14 cellular contexts compared by ENCODE assay signal in the genomic region with DNA sequence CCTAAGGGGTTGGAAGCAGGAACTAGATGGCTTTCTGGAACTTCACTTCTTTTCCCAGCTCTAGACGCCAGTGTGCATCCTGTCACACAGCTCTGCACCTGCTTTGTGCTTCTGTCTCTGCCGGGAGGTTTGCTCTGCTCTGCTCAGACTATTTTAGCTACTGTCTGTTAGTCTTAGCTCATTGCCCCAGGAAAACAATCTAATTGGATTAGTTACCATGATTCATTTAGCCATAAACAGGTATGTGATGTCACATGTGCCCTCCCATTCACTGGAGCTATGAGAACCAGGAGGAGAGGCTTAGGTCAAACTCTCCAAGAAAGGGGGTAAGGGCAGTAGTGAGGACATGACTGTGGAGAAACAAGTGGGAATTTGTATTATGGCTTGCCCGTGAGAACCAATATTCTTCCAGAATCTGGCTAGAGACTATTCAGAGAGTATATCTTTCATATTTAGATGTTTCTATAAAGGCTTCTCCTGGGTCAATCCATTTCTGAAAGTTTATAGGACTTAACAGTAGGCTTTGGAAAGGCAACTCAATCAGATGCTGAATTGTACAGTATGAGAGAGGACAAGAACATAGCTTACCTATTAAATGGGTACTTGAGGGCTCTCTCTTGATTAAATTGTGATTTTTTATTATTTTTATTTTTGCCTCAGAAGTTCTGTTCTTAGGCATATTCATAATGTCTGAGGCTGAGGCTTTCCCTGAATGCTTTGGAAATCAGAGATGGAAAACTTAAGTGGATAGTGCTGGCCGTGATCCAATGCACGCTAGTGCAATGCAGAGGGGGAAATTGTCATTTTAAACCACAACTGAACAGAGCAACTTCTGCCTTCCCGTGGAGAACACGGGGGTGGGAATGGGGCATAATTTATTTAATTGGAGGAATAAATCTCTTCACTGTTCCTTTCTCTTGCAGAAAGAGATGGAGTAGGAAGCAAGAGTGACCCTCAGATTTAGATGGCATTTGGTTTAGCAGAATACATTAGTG.
DNase-seq lines count a peak whose midpoint lies in the region; ATAC-seq, FAIRE-seq and TF ChIP-seq lines count a peak whose summit lies in the region.
"Had no signal": no experiment of that assay in that cellular context is flagged by ENCODE, and none has a peak within 500 bp of the region (broad histone marks: within the 10 kb centered on the region; RNA-seq: fewer than 3 reads in every experiment).

No MANE protein-coding gene starts in this region.

- DNase-seq in AG08395 (ENCODE audit: low spot score) (peak; percentile 21), GM19239 (ENCODE audit: insufficient read length, low spot score) (no peak), NCI-H82 treated with DMSO at 0.1 percent for 48 hours (lab: John Stamatoyannopoulos, UW; ENCODE audit: unreplicated experiment) (peak; percentile 15), fibroblast of mammary gland (ENCODE audit: low read depth) (peak; percentile 45), HuH-7 (ENCODE audit: low spot score) (no peak)
- no peak for DNase-seq in activated effector memory CD4-positive, alpha-beta T cell treated with anti-CD3 and anti-CD28 coated beads, Interleukin-2, amount 50 U/mL, for 16 hours
- DNase-seq: effector memory CD8-positive, alpha-beta T cell; hippocampal formation; mammary epithelial cell; NCI-H1436; stimulated activated CD4-positive, alpha-beta T cell treated with anti-CD3 and anti-CD28 coated beads, Interleukin-2, amount 100 ng/mL, for 24 hours; stimulated activated naive CD4-positive, alpha-beta T cell treated with Interleukin-2 at 50 U/mL for 16 hours had no signal

- no peak overlapping the region for H3K4me3 ChIP-seq in fibroblast of mammary gland (ENCODE audit: control insufficient read depth, low read depth, low read length)

- ATAC-seq in HG03139 (IDR thresholded peaks at IDR 0.05; ENCODE audit: unreplicated experiment) (no peak), HG02678 (IDR thresholded peaks at IDR 0.05; ENCODE audit: unreplicated experiment) (no peak)
- ATAC-seq: effector memory CD8-positive, alpha-beta T cell had no signal

- peak; percentile 11 for FAIRE-seq in GM19239 (lab: Jason Lieb, UNC)

- no peak for TF ChIP-seq CTCF in fibroblast of mammary gland (conservative IDR thresholded peaks at IDR 0.05; ENCODE audit: control insufficient read depth, insufficient read depth, low read depth, low read length)

Comparison
In these comparisons a context has a peak if more than half of its experiments do, and no peak if none do; other contexts are left out.
1. DNase-seq: peak in AG08395 (single experiment), NCI-H82 treated with DMSO at 0.1 percent for 48 hours (single experiment) and fibroblast of mammary gland (single experiment); none in GM19239 (single experiment), activated effector memory CD4-positive, alpha-beta T cell treated with anti-CD3 and anti-CD28 coated beads, Interleukin-2, amount 50 U/mL, for 16 hours (single experiment) and HuH-7 (single experiment).